In the genomic region with DNA sequence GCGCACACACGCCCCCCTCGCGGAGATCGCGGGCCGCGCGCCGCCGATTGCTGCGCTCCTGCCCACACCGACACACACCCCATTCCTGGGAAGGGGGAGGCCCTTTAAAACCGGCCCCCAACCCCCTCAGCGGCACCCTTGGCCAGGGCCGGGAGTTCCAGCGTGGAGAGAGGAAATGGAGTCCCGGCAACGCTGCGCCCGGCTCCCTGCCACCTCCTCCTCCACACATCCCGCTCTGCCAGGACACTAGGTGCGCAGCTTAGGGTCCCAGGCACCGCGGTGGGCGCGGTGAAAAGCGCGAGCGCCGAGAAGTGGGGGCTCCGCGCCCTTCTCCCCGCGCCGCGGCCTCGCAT, we compare ENCODE assay signal across 8 cellular contexts.
A peak's percentile ranks its signal among the peaks of the same experiment; 100 is the strongest.
DNase-seq lines count a peak whose midpoint lies in the region; ATAC-seq lines count a peak whose summit lies in the region.

No MANE protein-coding gene starts in this region.

- intact Hi-C loops in dendritic cell treated with granulocyte-macrophage colony-stimulating factor and Interleukin-4, amounts not matched to agents 40 ng/mL and 50 ng/mL, for 4 days (cut with micrococcal nuclease), result loop anchor here (10.0 kb wide), 2 partner anchors 53 to 77 kb away; a partner anchor contains a TSS

- no peaks in the 10 kb centered on the region for H3K9me3 Mint-ChIP-seq in dendritic cell treated with granulocyte-macrophage colony-stimulating factor and Interleukin-4, amounts not matched to agents 40 ng/mL and 50 ng/mL, for 4 days

- H3K4me3 ChIP-seq in muscle layer of duodenum (ENCODE audit: low read depth in 1 of 2, low read length in 2 of 2), result peak overlapping the region; percentile 95 to 97

- peaks cover 40% of the 10 kb centered on the region for H3K4me1 Mint-ChIP-seq in dendritic cell treated with granulocyte-macrophage colony-stimulating factor and Interleukin-4, amounts not matched to agents 40 ng/mL and 50 ng/mL, for 4 days (ENCODE audit: low read depth)

- H3K27ac ChIP-seq in muscle layer of duodenum (ENCODE audit: low read length), result peak overlapping the region; percentile 97

- H3K4me3 Mint-ChIP-seq in dendritic cell treated with granulocyte-macrophage colony-stimulating factor and Interleukin-4, amounts not matched to agents 40 ng/mL and 50 ng/mL, for 4 days, result peak overlapping the region; percentile 96

- H3K4me1 ChIP-seq in ES-I3 (ENCODE audit: insufficient read depth, low read length), result peaks cover 21% of the 10 kb centered on the region
- H3K4me1 ChIP-seq in muscle layer of duodenum (ENCODE audit: control insufficient read depth in 1 of 2, insufficient read depth in 2 of 2, low read length in 2 of 2), result peaks cover 7 to 33% of the 10 kb centered on the region in 2 donors

- peak; percentile 11 for ATAC-seq in GM21526 (IDR thresholded peaks at IDR 0.05; ENCODE audit: low FRiP score, unreplicated experiment)

- no peaks in the 10 kb centered on the region for H3K9me3 ChIP-seq in ES-I3 (ENCODE audit: control insufficient read depth, insufficient read depth, low read length)
- H3K9me3 ChIP-seq in muscle layer of duodenum (ENCODE audit: control insufficient read depth in 1 of 2, low read length in 2 of 2), result no peaks in the 10 kb centered on the region

- H3K27me3 Mint-ChIP-seq in dendritic cell treated with granulocyte-macrophage colony-stimulating factor and Interleukin-4, amounts not matched to agents 40 ng/mL and 50 ng/mL, for 4 days, result peaks cover 3% of the 10 kb centered on the region

- H3K36me3 ChIP-seq in ES-I3 (ENCODE audit: insufficient read depth, low read length), result no peaks in the 10 kb centered on the region
- no peaks in the 10 kb centered on the region for H3K36me3 ChIP-seq in muscle layer of duodenum (ENCODE audit: control insufficient read depth in 1 of 2, insufficient read depth in 2 of 2, low read length in 2 of 2)

- peak overlapping the region; percentile 81 for H3K9ac ChIP-seq in ES-I3 (ENCODE audit: low read depth, low read length)

- H3K27me3 ChIP-seq in muscle layer of duodenum (ENCODE audit: low read depth, low read length), result no peaks in the 10 kb centered on the region

- H3K27ac Mint-ChIP-seq in dendritic cell treated with granulocyte-macrophage colony-stimulating factor and Interleukin-4, amounts not matched to agents 40 ng/mL and 50 ng/mL, for 4 days, result peak overlapping the region; percentile 86

- peak; percentile 22 for DNase-seq in LoVo (ENCODE audit: low spot score)
- no peak for DNase-seq in DMS153 (lab: John Stamatoyannopoulos, UW)
- DNase-seq in glomerular visceral epithelial cell (ENCODE audit: extremely low spot score), result no peak
- no peak for DNase-seq in NCI-H526 treated with DMSO at 0.1 percent for 48 hours (lab: John Stamatoyannopoulos, UW)

- H3K36me3 Mint-ChIP-seq in dendritic cell treated with granulocyte-macrophage colony-stimulating factor and Interleukin-4, amounts not matched to agents 40 ng/mL and 50 ng/mL, for 4 days (ENCODE audit: low read depth), result peaks cover 18% of the 10 kb centered on the region
